In the genomic region with DNA sequence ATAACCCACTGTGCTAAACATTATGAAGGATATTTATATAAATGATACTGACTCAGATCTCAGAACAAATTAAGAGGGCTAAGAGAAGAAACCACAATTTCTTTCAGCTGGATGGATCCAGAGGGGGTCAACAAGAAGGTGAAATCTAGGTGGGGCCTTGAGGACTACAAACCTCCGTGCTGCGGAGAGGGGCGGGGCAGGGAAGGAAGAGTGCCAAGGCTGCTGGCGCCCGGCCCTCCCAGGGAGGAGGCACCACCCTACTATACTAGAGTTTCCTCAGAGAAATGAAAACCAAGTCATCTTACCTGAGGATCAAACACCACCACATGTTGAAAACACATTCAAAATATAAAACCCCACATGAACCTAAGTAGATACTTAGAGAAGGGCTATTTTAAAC, we compare ENCODE assay signal across 24 cellular contexts. TPM values are rescaled to one million over a fixed set of nuclear protein-coding genes. Genes with fewer than 3 reads are reported as not detected.
A peak's percentile ranks its signal among the peaks of the same experiment; 100 is the strongest.
DNase-seq lines count a peak whose midpoint lies in the region; ATAC-seq, FAIRE-seq and TF ChIP-seq lines count a peak whose summit lies in the region.
"Had no signal": no experiment of that assay in that cellular context is flagged by ENCODE, and none has a peak within 500 bp of the region (broad histone marks: within the 10 kb centered on the region; RNA-seq: fewer than 3 reads in every experiment).

No MANE protein-coding gene starts in this region.

- H3K27me3 ChIP-seq in colonic mucosa, result no peaks in the 10 kb centered on the region
- H3K27me3 ChIP-seq: hepatocyte, neural progenitor cell, sigmoid colon had no signal

- H3K27ac ChIP-seq in HEK293 (ENCODE audit: extremely low read depth, low read depth, low read length), result no peak overlapping the region
- no peak overlapping the region for H3K27ac ChIP-seq in colonic mucosa
- H3K27ac ChIP-seq: hepatocyte, neural progenitor cell, VCaP had no signal

- TF ChIP-seq CTCF in HEK293 (tag by site-specific recombination; IDR thresholded peaks at IDR 0.05) (no peak), colonic mucosa (IDR thresholded peaks at IDR 0.05) (no peak), D721Med (IDR thresholded peaks at IDR 0.05; ENCODE audit: insufficient read depth, missing control alignments) (no peak)

- peaks cover 59% of the 10 kb centered on the region for H3K4me1 Mint-ChIP-seq in activated CD4-positive, alpha-beta memory T cell treated with anti-CD3 and anti-CD28 coated beads, Interleukin-2, amount 10 ng/mL, durations not matched to agents 7 days and 5 days
- peaks cover 48% of the 10 kb centered on the region for H3K4me1 Mint-ChIP-seq in activated CD4-positive, alpha-beta memory T cell treated with anti-CD3 and anti-CD28 coated beads for 36 hours (ENCODE audit: low read depth)
- peaks cover 31 to 48% (median 41%) of the 10 kb centered on the region in 4 donors for H3K4me1 Mint-ChIP-seq in naive thymus-derived CD8-positive, alpha-beta T cell

- H3K9me3 ChIP-seq in HEK293 (ENCODE audit: control insufficient read depth, insufficient read depth, low read depth, low read length), result no peaks in the 10 kb centered on the region
- no peaks in the 10 kb centered on the region for H3K9me3 ChIP-seq in colonic mucosa
- H3K9me3 ChIP-seq: sigmoid colon had no signal

- no peaks in the 10 kb centered on the region for H3K4me1 ChIP-seq in HEK293 (ENCODE audit: control insufficient read depth, insufficient read depth, low read length)
- H3K4me1 ChIP-seq in colonic mucosa, result no peaks in the 10 kb centered on the region

- H3K9ac ChIP-seq in colonic mucosa (ENCODE audit: low read depth in 2 of 2, low read length in 2 of 2), result no peak overlapping the region
- H3K9ac ChIP-seq: neural progenitor cell had no signal

- CTCF ChIA-PET in activated CD4-positive, alpha-beta memory T cell treated with anti-CD3 and anti-CD28 coated beads, Interleukin-2, amount 10 ng/mL, durations not matched to agents 7 days and 5 days (lab: Charles Lee), result no interaction called here
- CTCF ChIA-PET in activated CD4-positive, alpha-beta memory T cell treated with anti-CD3 and anti-CD28 coated beads for 36 hours (lab: Charles Lee), result no interaction called here
- CTCF ChIA-PET in HEK293 (lab: Yijun Ruan, JAX), result interaction anchor here (0.6 kb wide), 1 partner anchor 200 kb away, joined by 3 read pairs; no protein-coding TSS in a partner anchor

- POLR2A ChIA-PET in activated CD4-positive, alpha-beta memory T cell treated with anti-CD3 and anti-CD28 coated beads, Interleukin-2, amount 10 ng/mL, durations not matched to agents 7 days and 5 days (lab: Charles Lee), result no interaction called here
- POLR2A ChIA-PET in activated CD4-positive, alpha-beta memory T cell treated with anti-CD3 and anti-CD28 coated beads for 36 hours (lab: Charles Lee), result interaction anchor here (1.2 kb wide), 1 partner anchor 227 kb away, joined by 3 read pairs; no protein-coding TSS in a partner anchor
- POLR2A ChIA-PET in HEK293 (lab: Yijun Ruan, JAX), result no interaction called here
- POLR2A ChIA-PET in naive thymus-derived CD8-positive, alpha-beta T cell (lab: Charles Lee), result no interaction called here

- no peak overlapping the region for H3K4me3 Mint-ChIP-seq in activated CD4-positive, alpha-beta memory T cell treated with anti-CD3 and anti-CD28 coated beads, Interleukin-2, amount 10 ng/mL, durations not matched to agents 7 days and 5 days
- no peak overlapping the region for H3K4me3 Mint-ChIP-seq in activated CD4-positive, alpha-beta memory T cell treated with anti-CD3 and anti-CD28 coated beads for 36 hours
- H3K4me3 Mint-ChIP-seq in naive thymus-derived CD8-positive, alpha-beta T cell, result peak overlapping the region in 1 of 10 donors; percentile 42
- H3K4me3 Mint-ChIP-seq: activated CD4-positive, alpha-beta T cell treated with anti-CD3 and anti-CD28 coated beads, Interleukin-2, amount 10 ng/mL, durations not matched to agents 24 days and 14 days; H9; neural progenitor cell had no signal

- intact Hi-C loops in activated CD4-positive, alpha-beta memory T cell treated with anti-CD3 and anti-CD28 coated beads for 36 hours (cut with micrococcal nuclease), result no loop called here
- intact Hi-C loops in colonic mucosa (cut with DNase I), result loop anchor here (10.0 kb wide), 1 partner anchor 286 kb away; no protein-coding TSS in a partner anchor

- no peak for ATAC-seq in naive thymus-derived CD8-positive, alpha-beta T cell
- ATAC-seq in GM19455 (IDR thresholded peaks at IDR 0.05; ENCODE audit: unreplicated experiment), result no peak

- no peaks in the 10 kb centered on the region for H3K9me3 Mint-ChIP-seq in activated CD4-positive, alpha-beta memory T cell treated with anti-CD3 and anti-CD28 coated beads, Interleukin-2, amount 10 ng/mL, durations not matched to agents 7 days and 5 days
- H3K9me3 Mint-ChIP-seq in activated CD4-positive, alpha-beta memory T cell treated with anti-CD3 and anti-CD28 coated beads for 36 hours, result peaks cover 5% of the 10 kb centered on the region
- H3K9me3 Mint-ChIP-seq in naive thymus-derived CD8-positive, alpha-beta T cell, result peaks cover 0 to 4% (median 0%) of the 10 kb centered on the region in 9 donors
- H3K9me3 Mint-ChIP-seq: activated CD4-positive, alpha-beta T cell treated with anti-CD3 and anti-CD28 coated beads, Interleukin-2, amount 10 ng/mL, durations not matched to agents 24 days and 14 days had no signal

- H3K27me3 Mint-ChIP-seq in activated CD4-positive, alpha-beta memory T cell treated with anti-CD3 and anti-CD28 coated beads, Interleukin-2, amount 10 ng/mL, durations not matched to agents 7 days and 5 days, result no peaks in the 10 kb centered on the region
- H3K27me3 Mint-ChIP-seq in activated CD4-positive, alpha-beta memory T cell treated with anti-CD3 and anti-CD28 coated beads for 36 hours, result no peaks in the 10 kb centered on the region
- no peaks in the 10 kb centered on the region for H3K27me3 Mint-ChIP-seq in naive thymus-derived CD8-positive, alpha-beta T cell
- H3K27me3 Mint-ChIP-seq: activated CD4-positive, alpha-beta T cell treated with anti-CD3 and anti-CD28 coated beads, Interleukin-2, amount 10 ng/mL, durations not matched to agents 24 days and 14 days had no signal

- H3K36me3 Mint-ChIP-seq in activated CD4-positive, alpha-beta memory T cell treated with anti-CD3 and anti-CD28 coated beads, Interleukin-2, amount 10 ng/mL, durations not matched to agents 7 days and 5 days (ENCODE audit: low read depth), result peaks cover 94% of the 10 kb centered on the region
- H3K36me3 Mint-ChIP-seq in activated CD4-positive, alpha-beta memory T cell treated with anti-CD3 and anti-CD28 coated beads for 36 hours, result peaks cover 83% of the 10 kb centered on the region
- H3K36me3 Mint-ChIP-seq in naive thymus-derived CD8-positive, alpha-beta T cell, result peaks cover 13 to 89% (median 52%) of the 10 kb centered on the region in 3 donors

- no peak for FAIRE-seq in D721Med (lab: Jason Lieb, UNC)

- H3K4me3 ChIP-seq in HEK293 (ENCODE audit: low read depth, low read length) (no peak overlapping the region), colonic mucosa (no peak overlapping the region)
- H3K4me3 ChIP-seq: hepatocyte, neural progenitor cell, sigmoid colon had no signal

- H3K36me3 ChIP-seq in HEK293 (ENCODE audit: control insufficient read depth in 2 of 2, insufficient read depth in 1 of 2, low read length in 2 of 2) (peaks cover 9 to 86% of the 10 kb centered on the region in 2 experiments; a peak in 2 of 3 replicates), colonic mucosa (no peaks in the 10 kb centered on the region)

- no peak for DNase-seq in activated CD4-positive, alpha-beta memory T cell treated with anti-CD3 and anti-CD28 coated beads, Interleukin-2, amount 10 ng/mL, durations not matched to agents 7 days and 5 days
- DNase-seq in activated CD4-positive, alpha-beta memory T cell treated with anti-CD3 and anti-CD28 coated beads for 36 hours, result no peak
- DNase-seq in colonic mucosa, result peak; percentile 65
- DNase-seq in naive thymus-derived CD8-positive, alpha-beta T cell, result no peak
- no peak for DNase-seq in stimulated activated CD4-positive, alpha-beta T cell treated with anti-CD3 and anti-CD28 coated beads, Interleukin-15, amount 100 ng/mL, for 24 hours
- DNase-seq in D721Med (ENCODE audit: insufficient read length, low spot score), result no peak
- DNase-seq: activated CD4-positive, alpha-beta T cell treated with anti-CD3 and anti-CD28 coated beads, Interleukin-2, amount 10 ng/mL, durations not matched to agents 24 days and 14 days; activated CD8-positive, alpha-beta memory T cell treated with anti-CD3 and anti-CD28 coated beads, Interleukin-2, amount 50 U/mL, for 4 hours; activated effector memory CD4-positive, alpha-beta T cell treated with anti-CD3 and anti-CD28 coated beads, Interleukin-2, amount 50 U/mL, for 16 hours; effector memory CD4-positive, alpha-beta T cell; H9; Karpas-422; MV-4-11; NCI-H1694; NCI-H69; sigmoid colon had no signal

- peak overlapping the region; percentile 28 for H3K27ac Mint-ChIP-seq in activated CD4-positive, alpha-beta memory T cell treated with anti-CD3 and anti-CD28 coated beads, Interleukin-2, amount 10 ng/mL, durations not matched to agents 7 days and 5 days
- no peak overlapping the region for H3K27ac Mint-ChIP-seq in activated CD4-positive, alpha-beta memory T cell treated with anti-CD3 and anti-CD28 coated beads for 36 hours
- peak overlapping the region in 7 of 10 donors; percentile 6 to 98 (median 71) for H3K27ac Mint-ChIP-seq in naive thymus-derived CD8-positive, alpha-beta T cell
- H3K27ac Mint-ChIP-seq: activated CD4-positive, alpha-beta T cell treated with anti-CD3 and anti-CD28 coated beads, Interleukin-2, amount 10 ng/mL, durations not matched to agents 24 days and 14 days had no signal

RNA-seq across cellular contexts. Expression of a gene that starts 29.3 kb away (rescaled TPM):
- under 1 TPM in 1 of 2 experiments, not detected in 1; 0.35 TPM for total RNA-seq in activated CD4-positive, alpha-beta memory T cell treated with anti-CD3 and anti-CD28 coated beads, Interleukin-2, amount 10 ng/mL, durations not matched to agents 7 days and 5 days
- total RNA-seq in activated CD4-positive, alpha-beta memory T cell treated with anti-CD3 and anti-CD28 coated beads for 36 hours, result under 1 TPM in 1 of 2 experiments, not detected in 1; 0.21 TPM
- not detected for total RNA-seq in colonic mucosa
- 1 to 10 TPM in 1 of 2 experiments, under 1 TPM in 1; 0.39 to 1.2 TPM for total RNA-seq in naive thymus-derived CD8-positive, alpha-beta T cell
- under 1 TPM; 0.35 to 0.69 (median 0.65) TPM for polyA plus RNA-seq in naive thymus-derived CD8-positive, alpha-beta T cell
- total RNA-seq: A172; activated CD4-positive, alpha-beta T cell treated with anti-CD3 and anti-CD28 coated beads, Interleukin-2, amount 10 ng/mL, durations not matched to agents 24 days and 14 days; hepatocyte; RPMI7951; T-helper 2 cell treated with Interferon-gamma antibody and Interleukin-4, amounts not matched to agents 100 ng/mL and 5 ng/mL, for 36 hours had no signal

RNA-seq across cellular contexts. Expression of a gene that starts 50.4 kb away (rescaled TPM):
- 10 to 100 TPM; 82.8 to 85.1 TPM for total RNA-seq in activated CD4-positive, alpha-beta memory T cell treated with anti-CD3 and anti-CD28 coated beads, Interleukin-2, amount 10 ng/mL, durations not matched to agents 7 days and 5 days
- 10 to 100 TPM; 62.0 to 64.6 TPM for total RNA-seq in activated CD4-positive, alpha-beta memory T cell treated with anti-CD3 and anti-CD28 coated beads for 36 hours
- total RNA-seq in colonic mucosa, result 10 to 100 TPM; 66.8 to 67.6 TPM
- total RNA-seq in naive thymus-derived CD8-positive, alpha-beta T cell, result 10 to 100 TPM; 31.2 to 33.7 TPM
- polyA plus RNA-seq in naive thymus-derived CD8-positive, alpha-beta T cell, result 10 to 100 TPM; 43.7 to 48.8 (median 48.6) TPM

RNA-seq across cellular contexts. Expression of a gene that starts 59.4 kb away (rescaled TPM):
- total RNA-seq in activated CD4-positive, alpha-beta memory T cell treated with anti-CD3 and anti-CD28 coated beads, Interleukin-2, amount 10 ng/mL, durations not matched to agents 7 days and 5 days, result 1 to 10 TPM in 1 of 2 experiments, under 1 TPM in 1; 0.50 to 1.1 TPM
- total RNA-seq in activated CD4-positive, alpha-beta memory T cell treated with anti-CD3 and anti-CD28 coated beads for 36 hours, result under 1 TPM; 0.17 to 0.43 TPM
- total RNA-seq in colonic mucosa, result 1 to 10 TPM in 1 of 2 donors, not detected in 1; 1.2 TPM
- under 1 TPM; 0.47 to 0.85 TPM for total RNA-seq in naive thymus-derived CD8-positive, alpha-beta T cell
- 1 to 10 TPM in 1 of 3 donors, under 1 TPM in 2; 0.67 to 1.2 (median 0.81) TPM for polyA plus RNA-seq in naive thymus-derived CD8-positive, alpha-beta T cell
- total RNA-seq: A172; activated CD4-positive, alpha-beta T cell treated with anti-CD3 and anti-CD28 coated beads, Interleukin-2, amount 10 ng/mL, durations not matched to agents 24 days and 14 days; RPMI7951; T-helper 2 cell treated with Interferon-gamma antibody and Interleukin-4, amounts not matched to agents 100 ng/mL and 5 ng/mL, for 36 hours had no signal
